ENCODE assay signal across 12 cellular contexts in genomic region chr12:49904601-49905000, GRCh38. TPM values are rescaled to one million over a fixed set of nuclear protein-coding genes. Genes with fewer than 3 reads are reported as not detected.
A peak's percentile ranks its signal among the peaks of the same experiment; 100 is the strongest.
DNase-seq lines count a peak whose midpoint lies in the region; ATAC-seq, FAIRE-seq and TF ChIP-seq lines count a peak whose summit lies in the region.
"Had no signal": no experiment of that assay in that cellular context is flagged by ENCODE, and none has a peak within 500 bp of the region (broad histone marks: within the 10 kb centered on the region; RNA-seq: fewer than 3 reads in every experiment).

No MANE protein-coding gene starts in this region.

- intact Hi-C loops in right cardiac atrium (cut with DNase I), result no loop called here
- intact Hi-C loops in Right ventricle myocardium inferior (cut with DNase I), result no loop called here
- intact Hi-C loops in naive thymus-derived CD4-positive, alpha-beta T cell (cut with micrococcal nuclease), result no loop called here

- POLR2A ChIA-PET in naive thymus-derived CD4-positive, alpha-beta T cell (lab: Charles Lee), result interaction anchor here (0.5 kb wide), 1 partner anchor 1192 kb away, joined by 6 read pairs; no protein-coding TSS in a partner anchor

- peak; percentile 54 to 72 (median 57) for DNase-seq in right cardiac atrium
- DNase-seq in Right ventricle myocardium inferior (ENCODE audit: missing footprints), result no peak
- DNase-seq in astrocyte (ENCODE audit: low read depth), result no peak
- no peak for DNase-seq in naive thymus-derived CD4-positive, alpha-beta T cell
- DNase-seq in SHP77 (lab: John Stamatoyannopoulos, UW), result no peak
- no peak for DNase-seq in LoVo (ENCODE audit: low spot score)
- DNase-seq in hippocampal formation (lab: John Stamatoyannopoulos, UW), result no peak
- DNase-seq: dermis blood vessel endothelial cell, small intestine, T1000 had no signal

- H3K79me2 ChIP-seq in astrocyte (ENCODE audit: insufficient read depth, low read length), result no peaks in the 10 kb centered on the region

- H3K4me3 ChIP-seq in right cardiac atrium (ENCODE audit: low read length) (no peak overlapping the region), astrocyte (ENCODE audit: insufficient read depth, low read depth, low read length) (no peak overlapping the region)
- H3K4me3 ChIP-seq in naive thymus-derived CD4-positive, alpha-beta T cell (ENCODE audit: low read length), result no peak overlapping the region

- no peaks in the 10 kb centered on the region for H3K27me3 ChIP-seq in right cardiac atrium (ENCODE audit: control insufficient read depth, insufficient read depth)
- H3K27me3 ChIP-seq in astrocyte (ENCODE audit: insufficient read depth, low read length), result no peaks in the 10 kb centered on the region
- H3K27me3 ChIP-seq in naive thymus-derived CD4-positive, alpha-beta T cell (ENCODE audit: control insufficient read depth in 2 of 2, insufficient read depth in 2 of 2, low read length in 2 of 2), result no peaks in the 10 kb centered on the region

- WGBS in right cardiac atrium, result 70% methylated on average over 11 of the region's 11 CpGs

- peaks cover 6% of the 10 kb centered on the region for H3K4me1 Mint-ChIP-seq in astrocyte (ENCODE audit: low read depth, unreplicated experiment)
- peaks cover 0 to 13% (median 8%) of the 10 kb centered on the region in 7 donors for H3K4me1 Mint-ChIP-seq in naive thymus-derived CD4-positive, alpha-beta T cell

- no peak for TF ChIP-seq CTCF in astrocyte (IDR thresholded peaks at IDR 0.05; ENCODE audit: insufficient read depth, low read depth, low read length)

- H4K20me1 ChIP-seq in astrocyte (ENCODE audit: insufficient read depth, low read length), result no peaks in the 10 kb centered on the region

- no peaks in the 10 kb centered on the region for H3K36me3 Mint-ChIP-seq in astrocyte (ENCODE audit: low read depth, unreplicated experiment)
- H3K36me3 Mint-ChIP-seq in naive thymus-derived CD4-positive, alpha-beta T cell, result no peaks in the 10 kb centered on the region

- peak overlapping the region; percentile 91 for H3K27ac Mint-ChIP-seq in astrocyte (ENCODE audit: unreplicated experiment)
- H3K27ac Mint-ChIP-seq in naive thymus-derived CD4-positive, alpha-beta T cell, result peak overlapping the region in 1 of 9 donors; percentile 57

- H3K9me3 Mint-ChIP-seq in astrocyte (ENCODE audit: unreplicated experiment), result peaks cover 3% of the 10 kb centered on the region
- no peaks in the 10 kb centered on the region for H3K9me3 Mint-ChIP-seq in naive thymus-derived CD4-positive, alpha-beta T cell

- H3K27me3 Mint-ChIP-seq in astrocyte (ENCODE audit: low read depth, unreplicated experiment), result peaks cover 54% of the 10 kb centered on the region
- H3K27me3 Mint-ChIP-seq in naive thymus-derived CD4-positive, alpha-beta T cell, result peaks cover 0 to 32% (median 5%) of the 10 kb centered on the region in 5 donors

- H3K9ac ChIP-seq in astrocyte (ENCODE audit: low read length), result no peak overlapping the region

- H3K4me1 ChIP-seq in right cardiac atrium (ENCODE audit: control insufficient read depth, insufficient read depth, low read length), result no peaks in the 10 kb centered on the region
- peaks cover 8% of the 10 kb centered on the region for H3K4me1 ChIP-seq in astrocyte (ENCODE audit: insufficient read depth, low read length)
- H3K4me1 ChIP-seq in naive thymus-derived CD4-positive, alpha-beta T cell (ENCODE audit: control insufficient read depth in 2 of 2, insufficient read depth in 2 of 2, low read length in 2 of 2), result no peaks in the 10 kb centered on the region

- no peaks in the 10 kb centered on the region for H3K36me3 ChIP-seq in astrocyte (ENCODE audit: insufficient read depth, low read length)
- H3K36me3 ChIP-seq in naive thymus-derived CD4-positive, alpha-beta T cell (ENCODE audit: control insufficient read depth in 2 of 3, insufficient read depth in 3 of 3, low read length in 3 of 3), result no peaks in the 10 kb centered on the region

- no peak overlapping the region for H3K27ac ChIP-seq in right cardiac atrium (ENCODE audit: low read length)
- H3K27ac ChIP-seq in astrocyte (ENCODE audit: low read depth, low read length), result no peak overlapping the region
- no peak overlapping the region for H3K27ac ChIP-seq in naive thymus-derived CD4-positive, alpha-beta T cell (ENCODE audit: low read depth, low read length)

- no peak for FAIRE-seq in astrocyte (lab: Jason Lieb, UNC)
- FAIRE-seq: small intestine had no signal

- H3K9me3 ChIP-seq in right cardiac atrium (ENCODE audit: control insufficient read depth, low read length) (no peaks in the 10 kb centered on the region), astrocyte (ENCODE audit: insufficient read depth, low read depth, low read length) (no peaks in the 10 kb centered on the region)
- no peaks in the 10 kb centered on the region for H3K9me3 ChIP-seq in naive thymus-derived CD4-positive, alpha-beta T cell (ENCODE audit: control insufficient read depth in 2 of 3, low read length in 3 of 3)

- CTCF ChIA-PET in naive thymus-derived CD4-positive, alpha-beta T cell (lab: Charles Lee), result interaction anchor here (0.6 to 1.3 kb wide), 4 partner anchors 35 to 63 kb away, joined by 3 read pairs; no protein-coding TSS in a partner anchor

- no peak overlapping the region for H3K4me3 Mint-ChIP-seq in astrocyte (ENCODE audit: unreplicated experiment)
- H3K4me3 Mint-ChIP-seq in naive thymus-derived CD4-positive, alpha-beta T cell, result peak overlapping the region in 9 of 10 donors; percentile 79 to 88 (median 83)

- ATAC-seq in right cardiac atrium (peak; percentile 2 to 10), Right ventricle myocardium inferior (no peak), GM18870 (IDR thresholded peaks at IDR 0.05; ENCODE audit: unreplicated experiment) (no peak)
- ATAC-seq in naive thymus-derived CD4-positive, alpha-beta T cell, result no peak

- no peak overlapping the region for H2AFZ ChIP-seq in astrocyte (ENCODE audit: low read depth, low read length)

- H3K4me2 ChIP-seq in astrocyte (ENCODE audit: low read length), result peak overlapping the region; percentile 82

RNA-seq across cellular contexts. Expression of gene FAIM2, which starts 0.9 kb away (rescaled TPM):
- 10 to 100 TPM; 10.4 to 31.1 (median 17.4) TPM for total RNA-seq in right cardiac atrium
- 37.4 TPM for polyA plus RNA-seq in right cardiac atrium
- 20.5 TPM for total RNA-seq in Right ventricle myocardium inferior
- total RNA-seq in astrocyte, result 0.10 and 0.18 TPM in 2 replicates
- total RNA-seq in naive thymus-derived CD4-positive, alpha-beta T cell, result under 1 TPM in 2 of 5 experiments, not detected in 3; 0.22 to 0.85 TPM
- not detected for polyA plus RNA-seq in naive thymus-derived CD4-positive, alpha-beta T cell
- total RNA-seq: dermis blood vessel endothelial cell had no signal

RNA-seq across cellular contexts. Expression of gene AQP2, which starts 45.9 kb away (rescaled TPM):
- total RNA-seq in right cardiac atrium, result 1 to 10 TPM in 1 of 4 donors, under 1 TPM in 3; 0.17 to 1.1 (median 0.52) TPM
- polyA plus RNA-seq in right cardiac atrium, result 0.77 TPM
- total RNA-seq in Right ventricle myocardium inferior, result not detected
- not detected in 2 replicates for total RNA-seq in astrocyte
- total RNA-seq in naive thymus-derived CD4-positive, alpha-beta T cell, result not detected
- not detected for polyA plus RNA-seq in naive thymus-derived CD4-positive, alpha-beta T cell
- total RNA-seq: dermis blood vessel endothelial cell, mesenteric fat pad had no signal
- polyA plus RNA-seq: small intestine had no signal

RNA-seq across cellular contexts. Expression of gene AQP5, which starts 57.1 kb away (rescaled TPM):
- total RNA-seq in right cardiac atrium (1 to 10 TPM; 2.0 to 7.0 (median 2.8) TPM), Right ventricle myocardium inferior (0.81 TPM), astrocyte (not detected in 2 replicates)
- polyA plus RNA-seq in right cardiac atrium, result 6.7 TPM
- total RNA-seq in naive thymus-derived CD4-positive, alpha-beta T cell, result not detected
- polyA plus RNA-seq in naive thymus-derived CD4-positive, alpha-beta T cell, result not detected
- total RNA-seq: mesenteric fat pad had no signal

Comparison
In these comparisons a context has a peak if more than half of its experiments do, and no peak if none do; other contexts are left out.
1. ATAC-seq: peak in right cardiac atrium (2 of 2); none in Right ventricle myocardium inferior (single experiment), naive thymus-derived CD4-positive, alpha-beta T cell (single experiment) and GM18870 (single experiment).
2. DNase-seq: peak in right cardiac atrium (3 of 3); none in Right ventricle myocardium inferior (single experiment), astrocyte (single experiment), naive thymus-derived CD4-positive, alpha-beta T cell (0 of 9), SHP77 (0 of 2), LoVo (single experiment) and hippocampal formation (0 of 2).